8 cellular contexts compared by ENCODE assay signal in genomic region chr10:86711237-86711956, GRCh38. TPM values are rescaled to one million over a fixed set of nuclear protein-coding genes. Genes with fewer than 3 reads are reported as not detected.
DNase-seq lines count a peak whose midpoint lies in the region; ATAC-seq and TF ChIP-seq lines count a peak whose summit lies in the region.

No MANE protein-coding gene starts in this region.

- H3K4me1 Mint-ChIP-seq in activated naive CD8-positive, alpha-beta T cell treated with anti-CD3 and anti-CD28 coated beads, Interleukin-2, amount 50 U/mL, for 24 hours = peaks cover 12% of the 10 kb centered on the region
- peaks cover 12% of the 10 kb centered on the region for H3K4me1 Mint-ChIP-seq in progenitor cell of endocrine pancreas (ENCODE audit: low read depth)

- H3K27ac ChIP-seq in MM.1S (ENCODE audit: low read length) (peak overlapping the region; percentile 49; the same call in 1 of the 2 replicates), heart right ventricle (peak overlapping the region; percentile 79 to 97 (median 93)), upper lobe of right lung (peak overlapping the region; percentile 92)

- H3K4me1 ChIP-seq in MM.1S (ENCODE audit: low read length) (peaks cover 9% of the 10 kb centered on the region; the same call in 1 of the 2 replicates), heart right ventricle (peaks cover 12 to 73% (median 34%) of the 10 kb centered on the region in 9 donors), upper lobe of right lung (peaks cover 11% of the 10 kb centered on the region)

- no peaks in the 10 kb centered on the region for H3K9me2 ChIP-seq in MM.1S (replicated peaks; ENCODE audit: insufficient read depth, low read length)

- intact Hi-C loops in heart right ventricle (cut with DNase I) (loop anchor here in 8 of 10 donors (5.0 to 10.0 kb wide), 4 partner anchors 46 to 191 kb away; partner anchors contain the start of gene BMPR1A (in 2 of the 8)), upper lobe of right lung (cut with DNase I) (no loop called here)

- H2AFZ ChIP-seq in MM.1S (ENCODE audit: low read length) = peak overlapping the region; percentile 99

- H3K4me3 Mint-ChIP-seq in activated naive CD8-positive, alpha-beta T cell treated with anti-CD3 and anti-CD28 coated beads, Interleukin-2, amount 50 U/mL, for 24 hours = peak overlapping the region; percentile 84
- peak overlapping the region; percentile 77 for H3K4me3 Mint-ChIP-seq in progenitor cell of endocrine pancreas (ENCODE audit: low read depth)

- TF ChIP-seq CTCF in GM10248 (IDR thresholded peaks at IDR 0.05; ENCODE audit: control extremely low read depth, extremely low read depth, low read depth, missing control alignments) (peak; percentile 88), MM.1S (IDR thresholded peaks at IDR 0.05; ENCODE audit: low read length) (no peak), heart right ventricle (IDR thresholded peaks at IDR 0.05) (peak; percentile 66 to 94 (median 86)), progenitor cell of endocrine pancreas (IDR thresholded peaks at IDR 0.05; ENCODE audit: unreplicated experiment) (peak; percentile 86), upper lobe of right lung (IDR thresholded peaks at IDR 0.05) (peak; percentile 84)

- H3K4me2 ChIP-seq in MM.1S (ENCODE audit: low read depth, low read length) = peak overlapping the region; percentile 73

- H3K27ac Mint-ChIP-seq in activated naive CD8-positive, alpha-beta T cell treated with anti-CD3 and anti-CD28 coated beads, Interleukin-2, amount 50 U/mL, for 24 hours = peak overlapping the region; percentile 93
- H3K27ac Mint-ChIP-seq in progenitor cell of endocrine pancreas = peak overlapping the region; percentile 91

- H3K27me3 ChIP-seq in MM.1S (replicated peaks; ENCODE audit: insufficient read depth, low read length) (no peaks in the 10 kb centered on the region), heart right ventricle (peaks cover 0 to 43% (median 14%) of the 10 kb centered on the region in 7 donors), upper lobe of right lung (no peaks in the 10 kb centered on the region)

- H3K9me3 Mint-ChIP-seq in activated naive CD8-positive, alpha-beta T cell treated with anti-CD3 and anti-CD28 coated beads, Interleukin-2, amount 50 U/mL, for 24 hours = no peaks in the 10 kb centered on the region
- no peaks in the 10 kb centered on the region for H3K9me3 Mint-ChIP-seq in progenitor cell of endocrine pancreas (ENCODE audit: low read depth)

- no peaks in the 10 kb centered on the region for H3K79me2 ChIP-seq in MM.1S (ENCODE audit: low read length)

- peaks cover 4% of the 10 kb centered on the region; the same call in 1 of the 2 replicates for H3F3A ChIP-seq in MM.1S (ENCODE audit: insufficient read depth, low read length)

- H4K20me1 ChIP-seq in MM.1S (ENCODE audit: insufficient read depth, low read length) = no peaks in the 10 kb centered on the region

- CTCF ChIA-PET in GM10248 (lab: Yijun Ruan, JAX) = interaction anchor here (0.8 to 7.0 kb wide), 4 partner anchors 22 to 188 kb away, joined by 3 to 37 read pairs (median 4); no protein-coding TSS in a partner anchor

- peak overlapping the region; percentile 79 for H3K9ac ChIP-seq in MM.1S (ENCODE audit: low read length)

- no peaks in the 10 kb centered on the region for H3K36me3 Mint-ChIP-seq in activated naive CD8-positive, alpha-beta T cell treated with anti-CD3 and anti-CD28 coated beads, Interleukin-2, amount 50 U/mL, for 24 hours (ENCODE audit: low read depth)
- H3K36me3 Mint-ChIP-seq in progenitor cell of endocrine pancreas (ENCODE audit: insufficient read depth) = no peaks in the 10 kb centered on the region

- POLR2A ChIA-PET in GM10248 (lab: Yijun Ruan, JAX) = no interaction called here

- WGBS in heart right ventricle, 2 donors = 0 to 1% methylated on average over 69 to 89 of the region's 94 CpGs

- DNase-seq in GM10248 (ENCODE audit: extremely low spot score) (peak; percentile 95), HCEC 1CT (peak; percentile 89), MM.1S (peak; percentile 86), SW 1271 (lab: John Stamatoyannopoulos, UW) (peak; percentile 19 to 69), heart right ventricle (peak; percentile 84 to 91), progenitor cell of endocrine pancreas (ENCODE audit: low spot score, unreplicated experiment) (peak; percentile 82), upper lobe of right lung (peak; percentile 95)
- DNase-seq in activated naive CD8-positive, alpha-beta T cell treated with anti-CD3 and anti-CD28 coated beads, Interleukin-2, amount 50 U/mL, for 24 hours = peak; percentile 87

- H3K4me3 ChIP-seq in MM.1S (ENCODE audit: low read length) (peak overlapping the region; percentile 79), heart right ventricle (peak overlapping the region; percentile 22 to 84 (median 65)), upper lobe of right lung (peak overlapping the region; percentile 75)

- peak; percentile 88 for ATAC-seq in activated naive CD8-positive, alpha-beta T cell treated with anti-CD3 and anti-CD28 coated beads, Interleukin-2, amount 50 U/mL, for 24 hours
- ATAC-seq in heart right ventricle (peak; percentile 65 to 87 (median 76)), upper lobe of right lung (peak; percentile 97)

- H3K36me3 ChIP-seq in MM.1S (replicated peaks; ENCODE audit: insufficient read depth, low read length) (no peaks in the 10 kb centered on the region), heart right ventricle (peaks cover 0 to 48% (median 0%) of the 10 kb centered on the region in 9 donors), upper lobe of right lung (no peaks in the 10 kb centered on the region)

- no peaks in the 10 kb centered on the region for H3K9me3 ChIP-seq in MM.1S (replicated peaks; ENCODE audit: insufficient read depth, low read length)
- H3K9me3 ChIP-seq in heart right ventricle = no peaks in the 10 kb centered on the region
- no peaks in the 10 kb centered on the region for H3K9me3 ChIP-seq in upper lobe of right lung

- no peaks in the 10 kb centered on the region for H3K27me3 Mint-ChIP-seq in activated naive CD8-positive, alpha-beta T cell treated with anti-CD3 and anti-CD28 coated beads, Interleukin-2, amount 50 U/mL, for 24 hours
- H3K27me3 Mint-ChIP-seq in progenitor cell of endocrine pancreas = peaks cover 4% of the 10 kb centered on the region

RNA-seq across cellular contexts. Expression of gene LDB3, which starts 43.1 kb away (rescaled TPM):
- total RNA-seq in heart right ventricle (1,000 to 10,000 TPM; 1,248 to 1,738 (median 1,513) TPM), progenitor cell of endocrine pancreas (0.26 and 0.31 TPM in 2 replicates), upper lobe of right lung (2.5 TPM)
- polyA plus RNA-seq in heart right ventricle = 1,000 to 10,000 TPM in 1 of 2 donors, 100 to 1,000 TPM in 1; 162 to 1,622 TPM

RNA-seq across cellular contexts. Expression of gene BMPR1A, which starts 45.0 kb away (rescaled TPM):
- total RNA-seq in heart right ventricle (10 to 100 TPM; 34.4 to 69.0 (median 47.7) TPM), progenitor cell of endocrine pancreas (80.7 and 89.7 TPM in 2 replicates), upper lobe of right lung (41.2 TPM)
- polyA plus RNA-seq in heart right ventricle = 10 to 100 TPM in 1 of 2 donors, 1 to 10 TPM in 1; 6.7 to 10.3 TPM

RNA-seq across cellular contexts. Expression of gene OPN4, which starts 57.0 kb away (rescaled TPM):
- total RNA-seq in heart right ventricle (under 1 TPM in 5 of 10 donors, not detected in 5; 0.11 to 0.27 (median 0.26) TPM), progenitor cell of endocrine pancreas (not detected in 2 replicates), upper lobe of right lung (not detected)
- under 1 TPM; 0.10 to 0.29 TPM for polyA plus RNA-seq in heart right ventricle

Comparison
In these comparisons a context has a peak if more than half of its experiments do, and no peak if none do; other contexts are left out.
1. Peak in every context shown above with its lines: DNase-seq, ATAC-seq, H3K4me3 ChIP-seq and H3K27ac ChIP-seq.
2. DNase-seq: peak in every context shown above with its lines; median percentile 95 in GM10248; 95 in upper lobe of right lung; 89 in HCEC 1CT; 88 in heart right ventricle; 87 in activated naive CD8-positive, alpha-beta T cell treated with anti-CD3 and anti-CD28 coated beads, Interleukin-2, amount 50 U/mL, for 24 hours; 86 in MM.1S; 82 in progenitor cell of endocrine pancreas; 44 in SW 1271.
3. RNA of gene LDB3, which starts 43.1 kb away (total RNA-seq): 1,248 to 1,738 TPM in heart right ventricle; 2.5 TPM in upper lobe of right lung (single experiment) and 0.26 to 0.31 TPM in progenitor cell of endocrine pancreas; every median in the first group is over 100 times any median in the second.